ENCODE assay signal across 8 cellular contexts in the genomic region with DNA sequence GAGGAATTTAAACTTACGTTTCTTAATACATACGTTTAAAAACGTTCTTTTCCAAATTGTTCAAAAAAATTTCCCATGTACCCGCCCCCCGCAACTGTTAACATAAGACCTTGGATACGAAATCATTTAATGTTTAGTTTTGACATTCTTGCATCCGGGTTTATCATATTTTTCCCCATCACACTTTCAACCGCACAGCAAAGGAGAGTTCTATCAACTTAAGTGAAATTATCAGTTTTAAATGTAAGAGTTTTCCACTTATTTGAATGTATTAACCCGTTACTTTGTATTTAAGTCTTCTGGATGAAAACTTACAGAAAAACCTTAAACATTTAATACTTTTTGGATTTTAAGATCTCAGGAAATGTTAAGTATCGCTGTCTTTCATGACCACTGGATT. TPM values are rescaled to one million over a fixed set of nuclear protein-coding genes. Genes with fewer than 3 reads are reported as not detected.
DNase-seq lines count a peak whose midpoint lies in the region; ATAC-seq and TF ChIP-seq lines count a peak whose summit lies in the region.

No MANE protein-coding gene starts in this region.

- CTCF ChIA-PET in activated CD8-positive, alpha-beta memory T cell treated with anti-CD3 and anti-CD28 coated beads, Interleukin-2, amount 10 ng/mL, durations not matched to agents 7 days and 5 days (lab: Charles Lee), result no interaction called here

- no peaks in the 10 kb centered on the region for H3K9me3 Mint-ChIP-seq in activated CD8-positive, alpha-beta memory T cell treated with anti-CD3 and anti-CD28 coated beads, Interleukin-2, amount 10 ng/mL, durations not matched to agents 7 days and 5 days (ENCODE audit: low read depth)
- H3K9me3 Mint-ChIP-seq in activated naive CD8-positive, alpha-beta T cell treated with anti-CD3 and anti-CD28 coated beads, Interleukin-2, amount 50 U/mL, for 24 hours, result no peaks in the 10 kb centered on the region

- H3K27ac Mint-ChIP-seq in activated CD8-positive, alpha-beta memory T cell treated with anti-CD3 and anti-CD28 coated beads, Interleukin-2, amount 10 ng/mL, durations not matched to agents 7 days and 5 days, result peak overlapping the region; percentile 98
- peak overlapping the region; percentile 99 for H3K27ac Mint-ChIP-seq in activated naive CD8-positive, alpha-beta T cell treated with anti-CD3 and anti-CD28 coated beads, Interleukin-2, amount 50 U/mL, for 24 hours

- DNase-seq in activated CD8-positive, alpha-beta memory T cell treated with anti-CD3 and anti-CD28 coated beads, Interleukin-2, amount 10 ng/mL, durations not matched to agents 7 days and 5 days, result no peak
- no peak for DNase-seq in activated CD8-positive, alpha-beta memory T cell treated with anti-CD3 and anti-CD28 coated beads, Interleukin-2, amount 50 U/mL, for 48 hours
- DNase-seq in activated naive CD8-positive, alpha-beta T cell treated with anti-CD3 and anti-CD28 coated beads, Interleukin-2, amount 50 U/mL, for 24 hours, result no peak
- DNase-seq in tibial artery (no peak), NCI-H2107 (lab: John Stamatoyannopoulos, UW) (no peak)

- H3K4me3 Mint-ChIP-seq in activated CD8-positive, alpha-beta memory T cell treated with anti-CD3 and anti-CD28 coated beads, Interleukin-2, amount 10 ng/mL, durations not matched to agents 7 days and 5 days, result peak overlapping the region; percentile 84
- peak overlapping the region; percentile 99 for H3K4me3 Mint-ChIP-seq in activated naive CD8-positive, alpha-beta T cell treated with anti-CD3 and anti-CD28 coated beads, Interleukin-2, amount 50 U/mL, for 24 hours

- no peaks in the 10 kb centered on the region for H3K27me3 ChIP-seq in layer of hippocampus (ENCODE audit: control insufficient read depth, insufficient read depth, low read length)
- H3K27me3 ChIP-seq in tibial artery, result no peaks in the 10 kb centered on the region

- intact Hi-C loops in tibial artery (cut with DNase I; ENCODE audit: low total_unique reads), result no loop called here

- no peak for ATAC-seq in activated CD8-positive, alpha-beta memory T cell treated with anti-CD3 and anti-CD28 coated beads, Interleukin-2, amount 10 ng/mL, durations not matched to agents 7 days and 5 days
- no peak for ATAC-seq in activated naive CD8-positive, alpha-beta T cell treated with anti-CD3 and anti-CD28 coated beads, Interleukin-2, amount 50 U/mL, for 24 hours
- ATAC-seq in GM21360 (IDR thresholded peaks at IDR 0.05; ENCODE audit: unreplicated experiment), result no peak
- no peak for ATAC-seq in GM19452 (IDR thresholded peaks at IDR 0.05; ENCODE audit: unreplicated experiment)

- H3K27me3 Mint-ChIP-seq in activated CD8-positive, alpha-beta memory T cell treated with anti-CD3 and anti-CD28 coated beads, Interleukin-2, amount 10 ng/mL, durations not matched to agents 7 days and 5 days, result no peaks in the 10 kb centered on the region
- H3K27me3 Mint-ChIP-seq in activated naive CD8-positive, alpha-beta T cell treated with anti-CD3 and anti-CD28 coated beads, Interleukin-2, amount 50 U/mL, for 24 hours, result no peaks in the 10 kb centered on the region

- peak overlapping the region; percentile 75 to 82 for H3K4me3 ChIP-seq in tibial artery

- peak overlapping the region; percentile 79 for H3K27ac ChIP-seq in layer of hippocampus (ENCODE audit: low read depth, low read length)
- peak overlapping the region; percentile 94 to 97 for H3K27ac ChIP-seq in tibial artery

- peaks cover 0 to 17% (median 0%) of the 10 kb centered on the region in 3 donors for H3K36me3 ChIP-seq in tibial artery

- H3K4me1 Mint-ChIP-seq in activated CD8-positive, alpha-beta memory T cell treated with anti-CD3 and anti-CD28 coated beads, Interleukin-2, amount 10 ng/mL, durations not matched to agents 7 days and 5 days, result peaks cover 22% of the 10 kb centered on the region
- H3K4me1 Mint-ChIP-seq in activated naive CD8-positive, alpha-beta T cell treated with anti-CD3 and anti-CD28 coated beads, Interleukin-2, amount 50 U/mL, for 24 hours, result peaks cover 43% of the 10 kb centered on the region

- no peak for TF ChIP-seq CTCF in tibial artery (IDR thresholded peaks at IDR 0.05)

- H3K9me3 ChIP-seq in tibial artery, result no peaks in the 10 kb centered on the region

- H3K4me1 ChIP-seq in tibial artery, result peaks cover 0 to 38% (median 21%) of the 10 kb centered on the region in 4 donors

- peaks cover 32% of the 10 kb centered on the region for H3K36me3 Mint-ChIP-seq in activated CD8-positive, alpha-beta memory T cell treated with anti-CD3 and anti-CD28 coated beads, Interleukin-2, amount 10 ng/mL, durations not matched to agents 7 days and 5 days
- peaks cover 24% of the 10 kb centered on the region for H3K36me3 Mint-ChIP-seq in activated naive CD8-positive, alpha-beta T cell treated with anti-CD3 and anti-CD28 coated beads, Interleukin-2, amount 50 U/mL, for 24 hours (ENCODE audit: low read depth)

RNA-seq across cellular contexts. Expression of a gene that starts 0.6 kb away (rescaled TPM):
- 10 to 100 TPM; 64.4 to 82.7 TPM for total RNA-seq in activated CD8-positive, alpha-beta memory T cell treated with anti-CD3 and anti-CD28 coated beads, Interleukin-2, amount 10 ng/mL, durations not matched to agents 7 days and 5 days
